1 cellular context compared by ENCODE assay signal in genomic region chr4:127574643-127575042, GRCh38.
A peak's percentile ranks its signal among the peaks of the same experiment; 100 is the strongest.
TF ChIP-seq lines count a peak whose summit lies in the region.

No MANE protein-coding gene starts in this region.

TF ChIP-seq in H1, 55 proteins besides CTCF, POLR2A, EP300 and RAD21:
- TF ChIP-seq CHD1 (IDR thresholded peaks at IDR 0.05; ENCODE audit: low read depth, low read length) (no peak), TCF12 (IDR thresholded peaks at IDR 0.05; ENCODE audit: low read depth, low read length) (peak; percentile 93), TEAD4 (IDR thresholded peaks at IDR 0.05; ENCODE audit: low read depth, low read length) (peak; percentile 91), SP1 (IDR thresholded peaks at IDR 0.05; ENCODE audit: low read depth, low read length) (peak; percentile 69; the same call in 1 of the 2 replicates), HDAC2 (IDR thresholded peaks at IDR 0.05; ENCODE audit: borderline replicate concordance in 1 of 2, low read depth in 2 of 2, low read length in 2 of 2) (no peak), ASH2L (IDR thresholded peaks at IDR 0.05; ENCODE audit: low read length) (peak; percentile 71)
